ENCODE assay signal across 1 cellular context in the genomic region with DNA sequence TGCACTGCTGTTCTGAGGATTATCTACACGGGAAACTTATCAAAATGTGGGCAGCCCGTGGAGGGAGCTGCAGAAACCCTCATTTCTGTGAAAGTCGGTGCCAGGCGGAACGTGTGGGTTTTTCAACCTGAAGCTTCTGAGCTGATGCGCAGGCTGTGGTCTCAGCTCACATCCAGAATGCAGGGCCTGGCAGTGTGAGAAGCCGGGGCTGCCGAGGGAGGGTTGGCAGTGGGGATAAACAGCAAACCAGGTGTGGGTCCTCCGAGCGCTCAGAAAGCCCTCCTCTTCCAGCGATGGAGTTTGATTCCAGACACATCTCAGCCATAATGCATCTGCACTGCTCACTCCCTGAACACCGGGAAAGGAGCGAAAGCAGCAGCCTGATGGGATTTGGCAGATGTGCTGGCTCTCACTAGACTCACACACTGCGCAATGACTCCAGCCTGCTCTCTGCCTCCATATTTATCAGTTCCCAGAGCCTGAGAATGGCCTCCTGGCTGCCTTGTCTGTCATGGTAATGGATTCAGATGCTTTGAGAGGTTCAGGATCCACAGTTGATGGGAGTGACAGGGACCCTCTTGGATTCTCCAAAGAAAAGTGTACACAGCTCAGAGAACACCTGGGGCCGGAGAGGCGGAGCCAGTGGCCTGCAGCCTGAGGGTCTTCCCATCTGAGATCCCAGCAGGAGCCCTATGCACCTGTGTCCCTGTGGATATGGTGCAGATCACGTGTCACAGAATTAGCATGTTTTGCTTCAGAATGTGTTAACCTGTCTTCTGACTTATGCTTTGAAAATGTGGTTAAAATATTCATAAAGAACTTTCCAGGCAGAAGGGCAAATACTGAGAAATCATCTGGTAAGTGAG.
TF ChIP-seq lines count a peak whose summit lies in the region.

No MANE protein-coding gene starts in this region.

TF ChIP-seq in K562, 482 proteins besides CTCF, POLR2A, EP300 and RAD21 (continued from another document):
- TF ChIP-seq ZNF398 (CRISPR knock-in tag; IDR thresholded peaks at IDR 0.05), result no peak
TF ChIP-seq in K562: peak in this region for 1.
